Comparison of ENCODE assay signal across 26 cellular contexts in genomic region chr4:76053730-76054129, GRCh38. TPM values are rescaled to one million over a fixed set of nuclear protein-coding genes. Genes with fewer than 3 reads are reported as not detected.
DNase-seq lines count a peak whose midpoint lies in the region; ATAC-seq, FAIRE-seq and TF ChIP-seq lines count a peak whose summit lies in the region.
"Had no signal": no experiment of that assay in that cellular context is flagged by ENCODE, and none has a peak within 500 bp of the region (broad histone marks: within the 10 kb centered on the region; RNA-seq: fewer than 3 reads in every experiment).

No MANE protein-coding gene starts in this region.

- FAIRE-seq in GM18507 (lab: Jason Lieb, UNC) = peak; percentile 29
- FAIRE-seq: D721Med, urothelium cell line had no signal

- H3K79me2 ChIP-seq in Loucy (ENCODE audit: insufficient read depth, low read length) = no peaks in the 10 kb centered on the region
- no peaks in the 10 kb centered on the region for H3K79me2 ChIP-seq in neural progenitor cell (ENCODE audit: low read depth)
- H3K79me2 ChIP-seq: parathyroid adenoma had no signal

- H3K36me3 ChIP-seq in Loucy (ENCODE audit: insufficient read depth, low read length) = no peaks in the 10 kb centered on the region
- no peaks in the 10 kb centered on the region for H3K36me3 ChIP-seq in neural progenitor cell
- H3K36me3 ChIP-seq: heart left ventricle, Peyer's patch had no signal

- H3K4me3 ChIP-seq in Loucy (ENCODE audit: low read length, poor library complexity, severe bottlenecking) = no peak overlapping the region
- H3K4me3 ChIP-seq in neural progenitor cell = no peak overlapping the region
- H3K4me3 ChIP-seq: heart left ventricle, Peyer's patch had no signal

- H2AFZ ChIP-seq in Loucy (ENCODE audit: low read length) = peak overlapping the region; percentile 57; the same call in 1 of the 2 replicates
- peak overlapping the region; percentile 83 for H2AFZ ChIP-seq in neural progenitor cell (replicated peaks)
- H2AFZ ChIP-seq: parathyroid adenoma had no signal

- H3K9me3 ChIP-seq in Loucy (ENCODE audit: insufficient read depth, low read depth, low read length) = no peaks in the 10 kb centered on the region
- H3K9me3 ChIP-seq in neural progenitor cell (ENCODE audit: low read depth) = no peaks in the 10 kb centered on the region
- H3K9me3 ChIP-seq: heart left ventricle, Peyer's patch had no signal

- no peaks in the 10 kb centered on the region for H3K4me1 ChIP-seq in Loucy (ENCODE audit: insufficient read depth, low read length, poor library complexity, severe bottlenecking)
- H3K4me1 ChIP-seq in neural progenitor cell = peaks cover 26% of the 10 kb centered on the region
- H3K4me1 ChIP-seq: heart left ventricle, parathyroid adenoma, Peyer's patch had no signal

- no peak overlapping the region for H3K4me3 Mint-ChIP-seq in neural progenitor cell
- H3K4me3 Mint-ChIP-seq: activated T-cell treated with anti-CD3 and anti-CD28 coated beads, Interleukin-2, amount 50 U/mL, for 4 hours; naive thymus-derived CD4-positive, alpha-beta T cell; T-helper 2 cell treated with Interferon-gamma antibody and Interleukin-4, amounts not matched to agents 5 μg/mL and 100 μg/mL, for 36 hours had no signal

- H3K4me1 Mint-ChIP-seq in neural progenitor cell = peaks cover 14% of the 10 kb centered on the region

- H3K36me3 Mint-ChIP-seq in neural progenitor cell = no peaks in the 10 kb centered on the region
- H3K36me3 Mint-ChIP-seq: naive thymus-derived CD4-positive, alpha-beta T cell had no signal

- no peaks in the 10 kb centered on the region for H3K27me3 ChIP-seq in Loucy (ENCODE audit: insufficient read depth, low read length, poor library complexity, severe bottlenecking)
- no peaks in the 10 kb centered on the region for H3K27me3 ChIP-seq in neural progenitor cell
- H3K27me3 ChIP-seq: Peyer's patch had no signal

- DNase-seq in GM18507 (ENCODE audit: extremely low spot score, insufficient read length, low read depth) = no peak
- DNase-seq in neural progenitor cell (ENCODE audit: low spot score) = no peak
- no peak for DNase-seq in caudate nucleus (lab: John Stamatoyannopoulos, UW)
- no peak for DNase-seq in NK-92 (lab: John Stamatoyannopoulos, UW; ENCODE audit: unreplicated experiment)
- DNase-seq: activated naive CD4-positive, alpha-beta T cell treated with Interleukin-2 at 50 U/mL for 16 hours; activated T-cell treated with anti-CD3 and anti-CD28 coated beads, Interleukin-2, amount 50 U/mL, for 4 hours; amniotic stem cell; dermis blood vessel endothelial cell; GOT3; heart left ventricle; left cardiac atrium; MM.1S; naive thymus-derived CD4-positive, alpha-beta T cell; NCI-H187; NCI-H774; Peyer's patch had no signal

- no peaks in the 10 kb centered on the region for H3F3A ChIP-seq in Loucy (ENCODE audit: low read depth)
- peaks cover 10% of the 10 kb centered on the region for H3F3A ChIP-seq in neural progenitor cell (ENCODE audit: low read depth)

- H3K9me3 Mint-ChIP-seq in neural progenitor cell = no peaks in the 10 kb centered on the region
- H3K9me3 Mint-ChIP-seq: activated T-cell treated with anti-CD3 and anti-CD28 coated beads, Interleukin-2, amount 50 U/mL, for 4 hours; naive thymus-derived CD4-positive, alpha-beta T cell; T-helper 2 cell treated with Interferon-gamma antibody and Interleukin-4, amounts not matched to agents 5 μg/mL and 100 μg/mL, for 36 hours had no signal

- TF ChIP-seq CTCF in Loucy (conservative IDR thresholded peaks at IDR 0.05; ENCODE audit: low read length) (no peak), VCaP (conservative IDR thresholded peaks at IDR 0.05) (no peak), neural progenitor cell (IDR thresholded peaks at IDR 0.05) (no peak)

- no peak overlapping the region for H3K9ac ChIP-seq in Loucy (ENCODE audit: low read depth, low read length, poor library complexity, severe bottlenecking)
- no peak overlapping the region for H3K9ac ChIP-seq in neural progenitor cell
- H3K9ac ChIP-seq: parathyroid adenoma had no signal

- H3K4me2 ChIP-seq in Loucy (ENCODE audit: low read depth, low read length, poor library complexity, severe bottlenecking) = no peak overlapping the region
- no peak overlapping the region for H3K4me2 ChIP-seq in neural progenitor cell

- no peaks in the 10 kb centered on the region for H4K20me1 ChIP-seq in Loucy (ENCODE audit: insufficient read depth, low read length, poor library complexity, severe bottlenecking)
- H4K20me1 ChIP-seq in neural progenitor cell (ENCODE audit: low read depth) = no peaks in the 10 kb centered on the region

- H3K27ac ChIP-seq in VCaP (peak overlapping the region; percentile 89), neural progenitor cell (no peak overlapping the region), caudate nucleus (ENCODE audit: low read depth, low read length) (no peak overlapping the region)
- H3K27ac ChIP-seq: C4-2B, heart left ventricle, parathyroid adenoma, Peyer's patch had no signal

- H3K9me2 ChIP-seq in Loucy (replicated peaks; ENCODE audit: low read depth, low read length) = no peaks in the 10 kb centered on the region

- no peak for ATAC-seq in HG03045 (IDR thresholded peaks at IDR 0.05; ENCODE audit: unreplicated experiment)
- ATAC-seq: activated T-cell treated with anti-CD3 and anti-CD28 coated beads, Interleukin-2, amount 50 U/mL, for 4 hours; heart left ventricle; left cardiac atrium; naive thymus-derived CD4-positive, alpha-beta T cell; SK-N-SH treated with all-trans-retinoic acid at 6 μM for 48 hours had no signal

- no peak overlapping the region for H3K27ac Mint-ChIP-seq in neural progenitor cell
- H3K27ac Mint-ChIP-seq: naive thymus-derived CD4-positive, alpha-beta T cell; T-helper 2 cell treated with Interferon-gamma antibody and Interleukin-4, amounts not matched to agents 5 μg/mL and 100 μg/mL, for 36 hours had no signal

- H3K27me3 Mint-ChIP-seq in neural progenitor cell (ENCODE audit: insufficient read depth, low read depth) = peaks cover 4% of the 10 kb centered on the region

RNA-seq across cellular contexts. Expression of gene CXCL11, which starts 17.9 kb away (rescaled TPM):
- not detected in 2 replicates for total RNA-seq in neural progenitor cell (ENCODE audit: low replicate concordance)
- total RNA-seq: mesenteric fat pad; naive thymus-derived CD4-positive, alpha-beta T cell; Peyer's patch had no signal

RNA-seq across cellular contexts. Expression of gene ART3, which starts 20.8 kb away (rescaled TPM):
- total RNA-seq in neural progenitor cell (ENCODE audit: low replicate concordance) = not detected in 2 replicates
- total RNA-seq: dermis blood vessel endothelial cell; mesenteric fat pad; naive thymus-derived CD4-positive, alpha-beta T cell had no signal

RNA-seq across cellular contexts. Expression of gene CXCL10, which starts 30.4 kb away (rescaled TPM):
- not detected in 2 replicates for total RNA-seq in neural progenitor cell (ENCODE audit: low replicate concordance)

RNA-seq across cellular contexts. Expression of gene CXCL9, which starts 46.4 kb away (rescaled TPM):
- total RNA-seq in neural progenitor cell (ENCODE audit: low replicate concordance) = not detected in 2 replicates
- total RNA-seq: dermis blood vessel endothelial cell; naive thymus-derived CD4-positive, alpha-beta T cell had no signal
